Comparison of ENCODE assay signal across 1 cellular context in genomic region chr3:150269526-150269925, GRCh38.
TF ChIP-seq lines count a peak whose summit lies in the region.

No MANE protein-coding gene starts in this region.

TF ChIP-seq in A549, 52 proteins besides CTCF, POLR2A, EP300 and RAD21 (continued from another document):
- no peak for TF ChIP-seq E2F6 (IDR thresholded peaks at IDR 0.05; ENCODE audit: borderline replicate concordance, low read depth)
- no peak for TF ChIP-seq KDM5A (IDR thresholded peaks at IDR 0.05)
- TF ChIP-seq TP53 (CRISPR knock-in tag; IDR thresholded peaks at IDR 0.05): no peak
- no peak for TF ChIP-seq JUN (IDR thresholded peaks at IDR 0.05)
- no peak for TF ChIP-seq SREBF2 (IDR thresholded peaks at IDR 0.05)
- no peak for TF ChIP-seq RARB (CRISPR knock-in tag; IDR thresholded peaks at IDR 0.05)
- no peak for TF ChIP-seq MAX (IDR thresholded peaks at IDR 0.05)
- TF ChIP-seq EHF (CRISPR knock-in tag; IDR thresholded peaks at IDR 0.05): no peak
